ENCODE assay signal across 8 cellular contexts in the genomic region with DNA sequence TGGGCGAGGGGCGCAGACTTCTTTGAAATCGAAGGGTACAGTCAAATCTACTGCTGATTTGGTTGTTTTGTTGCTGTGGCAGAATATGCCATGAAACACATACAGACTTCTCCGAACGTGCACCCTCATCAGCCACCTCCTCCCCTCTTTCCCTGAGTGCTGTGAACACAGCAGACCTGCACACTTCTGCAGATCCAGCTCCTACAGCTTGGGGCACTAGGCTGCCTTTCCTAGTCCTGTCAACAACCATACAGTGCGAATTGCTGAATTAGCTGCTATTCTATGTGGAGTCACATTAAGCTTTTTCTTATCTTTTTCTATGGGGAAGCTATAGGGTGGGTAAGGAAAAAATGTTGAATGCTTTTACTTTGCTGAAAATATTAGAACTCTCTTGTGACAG. TPM values are rescaled to one million over a fixed set of nuclear protein-coding genes. Genes with fewer than 3 reads are reported as not detected.
DNase-seq lines count a peak whose midpoint lies in the region; ATAC-seq and TF ChIP-seq lines count a peak whose summit lies in the region.

No MANE protein-coding gene starts in this region.

- H3K4me3 Mint-ChIP-seq in activated CD8-positive, alpha-beta T cell treated with anti-CD3 and anti-CD28 coated beads for 36 hours: no peak overlapping the region
- H3K4me3 Mint-ChIP-seq in activated CD8-positive, alpha-beta T cell treated with anti-CD3 and anti-CD28 coated beads, Interleukin-2, amount 10 ng/mL, durations not matched to agents 7 days and 5 days: no peak overlapping the region
- H3K4me3 Mint-ChIP-seq in T-helper 2 cell treated with Interferon-gamma antibody and Interleukin-4, amounts not matched to agents 5 μg/mL and 100 μg/mL, for 36 hours: no peak overlapping the region

- intact Hi-C loops in activated CD8-positive, alpha-beta T cell treated with anti-CD3 and anti-CD28 coated beads for 36 hours (cut with micrococcal nuclease): no loop called here
- intact Hi-C loops in left ventricle myocardium superior (cut with micrococcal nuclease): no loop called here

- no peak for TF ChIP-seq CTCF in activated CD8-positive, alpha-beta T cell treated with anti-CD3 and anti-CD28 coated beads for 36 hours (IDR thresholded peaks at IDR 0.05)

- no peaks in the 10 kb centered on the region for H3K27me3 Mint-ChIP-seq in activated CD8-positive, alpha-beta T cell treated with anti-CD3 and anti-CD28 coated beads for 36 hours
- no peaks in the 10 kb centered on the region for H3K27me3 Mint-ChIP-seq in activated CD8-positive, alpha-beta T cell treated with anti-CD3 and anti-CD28 coated beads, Interleukin-2, amount 10 ng/mL, durations not matched to agents 7 days and 5 days (ENCODE audit: low read depth)
- no peaks in the 10 kb centered on the region for H3K27me3 Mint-ChIP-seq in T-helper 2 cell treated with Interferon-gamma antibody and Interleukin-4, amounts not matched to agents 5 μg/mL and 100 μg/mL, for 36 hours (ENCODE audit: low read depth)

- CTCF ChIA-PET in activated CD8-positive, alpha-beta T cell treated with anti-CD3 and anti-CD28 coated beads for 36 hours (lab: Charles Lee): interaction anchor here (1.0 to 2.5 kb wide), 5 partner anchors 45 to 316 kb away, joined by 3 to 10 read pairs (median 4); no protein-coding TSS in a partner anchor
- CTCF ChIA-PET in activated CD8-positive, alpha-beta T cell treated with anti-CD3 and anti-CD28 coated beads, Interleukin-2, amount 10 ng/mL, durations not matched to agents 7 days and 5 days (lab: Charles Lee): interaction anchor here (0.8 to 2.5 kb wide), 11 partner anchors 10 to 140 kb away, joined by 3 to 12 read pairs (median 4); partner anchors contain the start of gene SFR1

- peaks cover 10% of the 10 kb centered on the region for H3K4me1 Mint-ChIP-seq in activated CD8-positive, alpha-beta T cell treated with anti-CD3 and anti-CD28 coated beads for 36 hours (ENCODE audit: low read depth)
- H3K4me1 Mint-ChIP-seq in activated CD8-positive, alpha-beta T cell treated with anti-CD3 and anti-CD28 coated beads, Interleukin-2, amount 10 ng/mL, durations not matched to agents 7 days and 5 days (ENCODE audit: low read depth): no peaks in the 10 kb centered on the region
- peaks cover under 1% of the 10 kb centered on the region for H3K4me1 Mint-ChIP-seq in T-helper 2 cell treated with Interferon-gamma antibody and Interleukin-4, amounts not matched to agents 5 μg/mL and 100 μg/mL, for 36 hours (ENCODE audit: low read depth)

- peak; percentile 11 for DNase-seq in activated CD8-positive, alpha-beta T cell treated with anti-CD3 and anti-CD28 coated beads for 36 hours
- no peak for DNase-seq in activated CD8-positive, alpha-beta T cell treated with anti-CD3 and anti-CD28 coated beads, Interleukin-2, amount 10 ng/mL, durations not matched to agents 7 days and 5 days
- peak; percentile 3 for DNase-seq in T-helper 2 cell treated with Interferon-gamma antibody and Interleukin-4, amounts not matched to agents 5 μg/mL and 100 μg/mL, for 36 hours (ENCODE audit: low spot score)
- no peak for DNase-seq in left ventricle myocardium superior
- DNase-seq in stimulated activated naive CD8-positive, alpha-beta T cell treated with anti-CD3 and anti-CD28 coated beads, Interleukin-15, Interleukin-2, amounts not matched to agents 100 U/mL and 50 U/mL, for 24 hours: no peak
- DNase-seq in NOMO-1 (lab: John Stamatoyannopoulos, UW; ENCODE audit: unreplicated experiment in 2 of 2): no peak
- no peak for DNase-seq in DMS153 treated with DMSO at 0.1 percent for 48 hours (lab: John Stamatoyannopoulos, UW; ENCODE audit: unreplicated experiment)

- no peaks in the 10 kb centered on the region for H3K9me3 Mint-ChIP-seq in activated CD8-positive, alpha-beta T cell treated with anti-CD3 and anti-CD28 coated beads for 36 hours
- no peaks in the 10 kb centered on the region for H3K9me3 Mint-ChIP-seq in activated CD8-positive, alpha-beta T cell treated with anti-CD3 and anti-CD28 coated beads, Interleukin-2, amount 10 ng/mL, durations not matched to agents 7 days and 5 days (ENCODE audit: insufficient read depth)
- no peaks in the 10 kb centered on the region for H3K9me3 Mint-ChIP-seq in T-helper 2 cell treated with Interferon-gamma antibody and Interleukin-4, amounts not matched to agents 5 μg/mL and 100 μg/mL, for 36 hours

- POLR2A ChIA-PET in activated CD8-positive, alpha-beta T cell treated with anti-CD3 and anti-CD28 coated beads for 36 hours (lab: Charles Lee): no interaction called here
- POLR2A ChIA-PET in activated CD8-positive, alpha-beta T cell treated with anti-CD3 and anti-CD28 coated beads, Interleukin-2, amount 10 ng/mL, durations not matched to agents 7 days and 5 days (lab: Charles Lee): no interaction called here

- peak; percentile 77 for ATAC-seq in activated CD8-positive, alpha-beta T cell treated with anti-CD3 and anti-CD28 coated beads for 36 hours
- ATAC-seq in activated CD8-positive, alpha-beta T cell treated with anti-CD3 and anti-CD28 coated beads, Interleukin-2, amount 10 ng/mL, durations not matched to agents 7 days and 5 days: no peak
- peak; percentile 89 for ATAC-seq in left ventricle myocardium superior
- peak; percentile 63 for ATAC-seq in stimulated activated naive CD8-positive, alpha-beta T cell treated with anti-CD3 and anti-CD28 coated beads, Interleukin-15, Interleukin-2, amounts not matched to agents 100 U/mL and 50 U/mL, for 24 hours
- ATAC-seq in GM21423 (IDR thresholded peaks at IDR 0.05; ENCODE audit: unreplicated experiment): no peak

- peaks cover 11% of the 10 kb centered on the region for H3K36me3 Mint-ChIP-seq in activated CD8-positive, alpha-beta T cell treated with anti-CD3 and anti-CD28 coated beads for 36 hours (ENCODE audit: low read depth)
- H3K36me3 Mint-ChIP-seq in activated CD8-positive, alpha-beta T cell treated with anti-CD3 and anti-CD28 coated beads, Interleukin-2, amount 10 ng/mL, durations not matched to agents 7 days and 5 days (ENCODE audit: low read depth): peaks cover 31% of the 10 kb centered on the region
- peaks cover 33% of the 10 kb centered on the region for H3K36me3 Mint-ChIP-seq in T-helper 2 cell treated with Interferon-gamma antibody and Interleukin-4, amounts not matched to agents 5 μg/mL and 100 μg/mL, for 36 hours (ENCODE audit: low read depth)

- no peak overlapping the region for H3K27ac Mint-ChIP-seq in activated CD8-positive, alpha-beta T cell treated with anti-CD3 and anti-CD28 coated beads for 36 hours
- H3K27ac Mint-ChIP-seq in activated CD8-positive, alpha-beta T cell treated with anti-CD3 and anti-CD28 coated beads, Interleukin-2, amount 10 ng/mL, durations not matched to agents 7 days and 5 days: no peak overlapping the region
- H3K27ac Mint-ChIP-seq in T-helper 2 cell treated with Interferon-gamma antibody and Interleukin-4, amounts not matched to agents 5 μg/mL and 100 μg/mL, for 36 hours: no peak overlapping the region

RNA-seq across cellular contexts. Expression of gene COL17A1, which starts 57.5 kb away (rescaled TPM):
- not detected for total RNA-seq in activated CD8-positive, alpha-beta T cell treated with anti-CD3 and anti-CD28 coated beads for 36 hours
- not detected for total RNA-seq in activated CD8-positive, alpha-beta T cell treated with anti-CD3 and anti-CD28 coated beads, Interleukin-2, amount 10 ng/mL, durations not matched to agents 7 days and 5 days
- total RNA-seq in left ventricle myocardium superior: 0.32 TPM

Comparison
In these comparisons a context has a peak if more than half of its experiments do, and no peak if none do; other contexts are left out.
1. ATAC-seq: peak in activated CD8-positive, alpha-beta T cell treated with anti-CD3 and anti-CD28 coated beads for 36 hours (single experiment), left ventricle myocardium superior (single experiment) and stimulated activated naive CD8-positive, alpha-beta T cell treated with anti-CD3 and anti-CD28 coated beads, Interleukin-15, Interleukin-2, amounts not matched to agents 100 U/mL and 50 U/mL, for 24 hours (single experiment); none in activated CD8-positive, alpha-beta T cell treated with anti-CD3 and anti-CD28 coated beads, Interleukin-2, amount 10 ng/mL, durations not matched to agents 7 days and 5 days (single experiment) and GM21423 (single experiment).
2. DNase-seq: peak in activated CD8-positive, alpha-beta T cell treated with anti-CD3 and anti-CD28 coated beads for 36 hours (single experiment) and T-helper 2 cell treated with Interferon-gamma antibody and Interleukin-4, amounts not matched to agents 5 μg/mL and 100 μg/mL, for 36 hours (single experiment); none in activated CD8-positive, alpha-beta T cell treated with anti-CD3 and anti-CD28 coated beads, Interleukin-2, amount 10 ng/mL, durations not matched to agents 7 days and 5 days (single experiment), left ventricle myocardium superior (single experiment), stimulated activated naive CD8-positive, alpha-beta T cell treated with anti-CD3 and anti-CD28 coated beads, Interleukin-15, Interleukin-2, amounts not matched to agents 100 U/mL and 50 U/mL, for 24 hours (single experiment), NOMO-1 (0 of 2) and DMS153 treated with DMSO at 0.1 percent for 48 hours (single experiment).